In the genomic region with DNA sequence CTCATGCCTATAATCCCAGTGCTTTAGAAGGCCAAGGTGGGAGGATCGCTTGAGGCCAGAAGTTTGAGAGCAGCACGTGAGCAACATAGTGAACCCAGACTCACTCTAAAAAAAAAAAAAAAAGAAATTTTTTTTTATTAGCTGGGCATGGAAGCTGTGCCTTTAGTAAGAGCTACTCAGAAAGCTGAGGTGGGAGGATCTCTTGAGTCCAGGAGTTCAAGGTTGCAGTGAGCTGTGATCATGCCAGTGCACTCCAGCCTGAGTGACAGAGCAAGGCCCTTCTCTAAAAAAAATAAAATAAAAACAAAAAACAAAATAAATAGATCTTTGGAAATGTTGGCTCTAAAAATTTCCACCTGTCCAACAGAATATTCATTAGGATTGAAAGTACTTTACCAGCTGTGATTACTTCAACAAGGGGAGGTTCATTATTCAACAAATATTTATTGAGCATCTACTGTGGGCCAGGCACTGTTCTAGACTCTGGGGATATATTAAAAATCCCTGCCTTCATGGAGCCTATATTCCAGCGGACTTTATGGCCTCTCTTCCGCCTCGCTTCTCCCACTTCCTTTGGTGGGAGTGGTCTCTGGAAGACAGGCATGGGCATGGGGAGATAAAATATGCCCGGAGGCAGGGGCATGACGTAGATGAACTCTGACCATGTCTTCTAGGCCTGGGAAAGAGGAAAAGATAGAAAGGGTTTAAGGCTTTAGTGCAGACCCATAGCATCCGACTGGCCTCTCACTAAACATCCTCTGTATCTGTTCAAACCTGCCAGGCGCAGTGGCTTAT, we compare ENCODE assay signal across 1 cellular context.
TF ChIP-seq lines count a peak whose summit lies in the region.

No MANE protein-coding gene starts in this region.

TF ChIP-seq in HepG2, 621 proteins besides CTCF, POLR2A, EP300 and RAD21 (continued from another document):
- TF ChIP-seq BCL3 (CRISPR knock-in tag; IDR thresholded peaks at IDR 0.05) (no peak), LRRFIP1 (CRISPR knock-in tag; conservative IDR thresholded peaks at IDR 0.05) (no peak), NCOR1 (IDR thresholded peaks at IDR 0.05; ENCODE audit: borderline replicate concordance, low read length) (peak; percentile 41; the same call in 1 of the 2 replicates), MTF2 (CRISPR knock-in tag; IDR thresholded peaks at IDR 0.05; ENCODE audit: borderline replicate concordance) (no peak), MIER2 (CRISPR knock-in tag; IDR thresholded peaks at IDR 0.05) (no peak), BRF2 (CRISPR knock-in tag; IDR thresholded peaks at IDR 0.05) (no peak), HNF4A (CRISPR knock-in tag; IDR thresholded peaks at IDR 0.05) (peak; percentile 53), NFATC3 (CRISPR knock-in tag; IDR thresholded peaks at IDR 0.05) (no peak), FOXC1 (CRISPR knock-in tag; IDR thresholded peaks at IDR 0.05; ENCODE audit: borderline replicate concordance) (no peak), SIN3A (IDR thresholded peaks at IDR 0.05; ENCODE audit: borderline replicate concordance, low read depth, low read length) (no peak), NR2F2 (IDR thresholded peaks at IDR 0.05; ENCODE audit: borderline replicate concordance, low read depth) (no peak)
- TF ChIP-seq, protein P1, sequence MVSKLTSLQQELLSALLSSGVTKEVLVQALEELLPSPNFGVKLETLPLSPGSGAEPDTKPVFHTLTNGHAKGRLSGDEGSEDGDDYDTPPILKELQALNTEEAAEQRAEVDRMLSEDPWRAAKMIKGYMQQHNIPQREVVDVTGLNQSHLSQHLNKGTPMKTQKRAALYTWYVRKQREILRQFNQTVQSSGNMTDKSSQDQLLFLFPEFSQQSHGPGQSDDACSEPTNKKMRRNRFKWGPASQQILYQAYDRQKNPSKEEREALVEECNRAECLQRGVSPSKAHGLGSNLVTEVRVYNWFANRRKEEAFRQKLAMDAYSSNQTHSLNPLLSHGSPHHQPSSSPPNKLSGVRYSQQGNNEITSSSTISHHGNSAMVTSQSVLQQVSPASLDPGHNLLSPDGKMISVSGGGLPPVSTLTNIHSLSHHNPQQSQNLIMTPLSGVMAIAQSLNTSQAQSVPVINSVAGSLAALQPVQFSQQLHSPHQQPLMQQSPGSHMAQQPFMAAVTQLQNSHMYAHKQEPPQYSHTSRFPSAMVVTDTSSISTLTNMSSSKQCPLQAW (CRISPR knock-in tag; IDR thresholded peaks at IDR 0.05): peak; percentile 7; the same call in 1 of the 2 replicates
